Comparison of ENCODE assay signal across 1 cellular context in the genomic region with DNA sequence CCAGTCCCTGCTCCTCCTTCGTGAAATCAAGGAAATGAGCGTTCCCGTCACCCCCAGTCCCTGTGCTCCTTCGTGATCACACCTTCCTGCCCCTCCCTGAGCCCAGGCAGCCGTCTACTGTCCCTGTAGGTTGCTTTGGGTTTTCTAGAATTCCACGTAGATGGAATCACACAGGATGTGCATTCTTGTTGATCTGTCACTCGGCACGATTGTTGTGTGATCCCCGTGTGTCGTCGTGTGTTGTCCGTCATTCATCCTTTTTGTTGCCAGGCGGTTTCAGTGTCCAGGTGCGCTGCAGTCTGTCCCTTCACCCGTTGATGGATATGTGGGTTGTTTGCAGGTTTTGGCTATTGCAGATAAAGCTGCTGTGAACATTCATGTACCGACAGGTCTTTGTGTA.
TF ChIP-seq lines count a peak whose summit lies in the region.

No MANE protein-coding gene starts in this region.

TF ChIP-seq in GM12878, 131 proteins besides CTCF, POLR2A, EP300 and RAD21:
- TF ChIP-seq EGR1 (IDR thresholded peaks at IDR 0.05; ENCODE audit: borderline replicate concordance in 1 of 2, low read depth in 2 of 2, low read length in 2 of 2): no peak
- TF ChIP-seq, protein P1, sequence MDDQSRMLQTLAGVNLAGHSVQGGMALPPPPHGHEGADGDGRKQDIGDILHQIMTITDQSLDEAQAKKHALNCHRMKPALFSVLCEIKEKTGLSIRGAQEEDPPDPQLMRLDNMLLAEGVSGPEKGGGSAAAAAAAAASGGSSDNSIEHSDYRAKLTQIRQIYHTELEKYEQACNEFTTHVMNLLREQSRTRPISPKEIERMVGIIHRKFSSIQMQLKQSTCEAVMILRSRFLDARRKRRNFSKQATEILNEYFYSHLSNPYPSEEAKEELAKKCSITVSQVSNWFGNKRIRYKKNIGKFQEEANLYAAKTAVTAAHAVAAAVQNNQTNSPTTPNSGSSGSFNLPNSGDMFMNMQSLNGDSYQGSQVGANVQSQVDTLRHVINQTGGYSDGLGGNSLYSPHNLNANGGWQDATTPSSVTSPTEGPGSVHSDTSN (IDR thresholded peaks at IDR 0.05; ENCODE audit: insufficient replicate concordance, low read depth, low read length): no peak
- no peak for TF ChIP-seq RUNX3 (IDR thresholded peaks at IDR 0.05; ENCODE audit: low read length)
- TF ChIP-seq TBL1XR1 (IDR thresholded peaks at IDR 0.05; ENCODE audit: low read depth, low read length): no peak
- TF ChIP-seq PAX8 (IDR thresholded peaks at IDR 0.05): no peak
